Comparison of ENCODE assay signal across 8 cellular contexts in genomic region chr3:88032245-88032644, GRCh38. TPM values are rescaled to one million over a fixed set of nuclear protein-coding genes. Genes with fewer than 3 reads are reported as not detected.
DNase-seq lines count a peak whose midpoint lies in the region; ATAC-seq, FAIRE-seq and TF ChIP-seq lines count a peak whose summit lies in the region.

No MANE protein-coding gene starts in this region.

- 13 to 16% methylated on average over 2 of the region's 2 CpGs for WGBS in aorta, 2 donors

- no peaks in the 10 kb centered on the region for H4K20me1 ChIP-seq in keratinocyte (ENCODE audit: control insufficient read depth, extremely low read depth, insufficient read depth, low read length)

- no peaks in the 10 kb centered on the region for H3K79me2 ChIP-seq in keratinocyte (ENCODE audit: control insufficient read depth, insufficient read depth, low read length)

- intact Hi-C loops in aorta (cut with DNase I): no loop called here

- peak overlapping the region; percentile 66 for H3K27ac Mint-ChIP-seq in stimulated activated naive CD8-positive, alpha-beta T cell treated with anti-CD3 and anti-CD28 coated beads, Interleukin-15, Interleukin-2, amounts not matched to agents 100 ng/mL and 50 ng/mL, for 24 hours
- H3K27ac Mint-ChIP-seq in endothelial cell (ENCODE audit: unreplicated experiment): no peak overlapping the region

- H3K27me3 Mint-ChIP-seq in stimulated activated naive CD8-positive, alpha-beta T cell treated with anti-CD3 and anti-CD28 coated beads, Interleukin-15, Interleukin-2, amounts not matched to agents 100 ng/mL and 50 ng/mL, for 24 hours: no peaks in the 10 kb centered on the region
- H3K27me3 Mint-ChIP-seq in endothelial cell (ENCODE audit: unreplicated experiment): no peaks in the 10 kb centered on the region

- H3K4me3 Mint-ChIP-seq in stimulated activated naive CD8-positive, alpha-beta T cell treated with anti-CD3 and anti-CD28 coated beads, Interleukin-15, Interleukin-2, amounts not matched to agents 100 ng/mL and 50 ng/mL, for 24 hours: peak overlapping the region; percentile 88
- H3K4me3 Mint-ChIP-seq in endothelial cell (ENCODE audit: unreplicated experiment): no peak overlapping the region

- no peak for TF ChIP-seq CTCF in VCaP (conservative IDR thresholded peaks at IDR 0.05)
- TF ChIP-seq CTCF in keratinocyte (optimal IDR thresholded peaks at IDR 0.05 in 1 of 3, IDR thresholded peaks at IDR 0.05 in 1 of 3, conservative IDR thresholded peaks at IDR 0.05 in 1 of 3; ENCODE audit: extremely low read depth in 1 of 3, insufficient read depth in 2 of 3, low read length in 3 of 3): no peak
- no peak for TF ChIP-seq CTCF in endothelial cell (IDR thresholded peaks at IDR 0.05; ENCODE audit: unreplicated experiment)

- no peak for DNase-seq in stimulated activated naive CD8-positive, alpha-beta T cell treated with anti-CD3 and anti-CD28 coated beads, Interleukin-15, Interleukin-2, amounts not matched to agents 100 U/mL and 50 U/mL, for 24 hours
- DNase-seq in keratinocyte (ENCODE audit: low read depth, low spot score): no peak
- no peak for DNase-seq in aorta
- DNase-seq in NOMO-1 treated with dmso at 0.1 percent for 144 hours (lab: John Stamatoyannopoulos, UW; ENCODE audit: unreplicated experiment): no peak
- no peak for DNase-seq in endothelial cell (ENCODE audit: low spot score)

- dilution Hi-C loops in keratinocyte (cut with MboI; ENCODE audit: extremely low pct_ligation_motif_present, low sequenced_read_pairs): no loop called here

- FAIRE-seq in keratinocyte (lab: Jason Lieb, UNC): no peak

- H3K4me1 ChIP-seq in keratinocyte (ENCODE audit: control insufficient read depth, extremely low read depth, insufficient read depth, low read length) (peaks cover 5% of the 10 kb centered on the region), aorta (ENCODE audit: control insufficient read depth in 1 of 2, insufficient read depth in 2 of 2, low read length in 2 of 2) (peaks cover 1 to 2% of the 10 kb centered on the region in 2 donors)

- peak overlapping the region; percentile 90 for H2AFZ ChIP-seq in keratinocyte (ENCODE audit: control insufficient read depth, low read length)

- H3K9me1 ChIP-seq in keratinocyte (ENCODE audit: control insufficient read depth, extremely low read depth, insufficient read depth, low read length): no peaks in the 10 kb centered on the region

- H3K36me3 ChIP-seq in keratinocyte (ENCODE audit: control insufficient read depth in 2 of 2, extremely low read depth in 1 of 2, insufficient read depth in 2 of 2, low read length in 2 of 2): no peaks in the 10 kb centered on the region
- H3K36me3 ChIP-seq in aorta (ENCODE audit: control insufficient read depth in 1 of 2, insufficient read depth in 2 of 2, low read length in 1 of 2): no peaks in the 10 kb centered on the region

- H3K36me3 Mint-ChIP-seq in stimulated activated naive CD8-positive, alpha-beta T cell treated with anti-CD3 and anti-CD28 coated beads, Interleukin-15, Interleukin-2, amounts not matched to agents 100 ng/mL and 50 ng/mL, for 24 hours (ENCODE audit: low read depth): no peaks in the 10 kb centered on the region
- H3K36me3 Mint-ChIP-seq in endothelial cell (ENCODE audit: low read depth, unreplicated experiment): peaks cover 3% of the 10 kb centered on the region

- H3K9me3 Mint-ChIP-seq in stimulated activated naive CD8-positive, alpha-beta T cell treated with anti-CD3 and anti-CD28 coated beads, Interleukin-15, Interleukin-2, amounts not matched to agents 100 ng/mL and 50 ng/mL, for 24 hours: no peaks in the 10 kb centered on the region
- peaks cover 5% of the 10 kb centered on the region for H3K9me3 Mint-ChIP-seq in endothelial cell (ENCODE audit: unreplicated experiment)

- H3K9me3 ChIP-seq in keratinocyte (ENCODE audit: control insufficient read depth, low read depth, low read length) (no peaks in the 10 kb centered on the region), aorta (ENCODE audit: control insufficient read depth, low read length) (no peaks in the 10 kb centered on the region)

- ATAC-seq in stimulated activated naive CD8-positive, alpha-beta T cell treated with anti-CD3 and anti-CD28 coated beads, Interleukin-15, Interleukin-2, amounts not matched to agents 100 U/mL and 50 U/mL, for 24 hours: no peak
- ATAC-seq in aorta (ENCODE audit: low FRiP score) (no peak), GM18873 (IDR thresholded peaks at IDR 0.05; ENCODE audit: low FRiP score, unreplicated experiment) (no peak)

- H3K27ac ChIP-seq in VCaP (peak overlapping the region; percentile 43), keratinocyte (ENCODE audit: control insufficient read depth, insufficient read depth, low read length) (peak overlapping the region; percentile 46), aorta (ENCODE audit: low read depth in 1 of 2, low read length in 2 of 2) (peak overlapping the region in 1 of 2 donors; percentile 70)

- peak overlapping the region; percentile 97 for H3K4me2 ChIP-seq in keratinocyte (ENCODE audit: control insufficient read depth, extremely low read depth, insufficient read depth, low read depth, low read length)

- peaks cover 47% of the 10 kb centered on the region for H3K4me1 Mint-ChIP-seq in stimulated activated naive CD8-positive, alpha-beta T cell treated with anti-CD3 and anti-CD28 coated beads, Interleukin-15, Interleukin-2, amounts not matched to agents 100 ng/mL and 50 ng/mL, for 24 hours (ENCODE audit: low read depth)
- H3K4me1 Mint-ChIP-seq in endothelial cell (ENCODE audit: unreplicated experiment): no peaks in the 10 kb centered on the region

- peak overlapping the region; percentile 50 for H3K9ac ChIP-seq in keratinocyte (ENCODE audit: control insufficient read depth, extremely low read depth, insufficient read depth, low read length)

- H3K4me3 ChIP-seq in keratinocyte (ENCODE audit: control insufficient read depth in 2 of 3, extremely low read depth in 1 of 3, insufficient read depth in 2 of 3, low read depth in 1 of 3, low read length in 3 of 3) (peak overlapping the region; percentile 20 to 76 (median 72)), aorta (ENCODE audit: low read length in 2 of 2) (peak overlapping the region; percentile 58 to 79)

- H3K27me3 ChIP-seq in keratinocyte (ENCODE audit: control insufficient read depth, extremely low read depth, insufficient read depth, low read length) (no peaks in the 10 kb centered on the region), aorta (ENCODE audit: control insufficient read depth in 1 of 2, insufficient read depth in 2 of 2, low read length in 1 of 2) (no peaks in the 10 kb centered on the region)

RNA-seq across cellular contexts. Expression of gene CGGBP1, which starts 26.6 kb away (rescaled TPM):
- polyA plus RNA-seq in keratinocyte (25.2 to 43.3 TPM (median 43.0 TPM) in 3 replicates), aorta (10 to 100 TPM; 41.3 to 53.2 TPM)
- 12.6 TPM for polyA plus RNA-seq in keratinocyte (2011; ENCODE audit: low read depth)
- polyA plus RNA-seq in keratinocyte (2011; cell fraction: cytosol; rRNA removed): 25.1 and 45.6 TPM in 2 replicates
- polyA plus RNA-seq in keratinocyte (2011; cell fraction: nucleus; rRNA removed): 39.7 and 50.9 TPM in 2 replicates
- 21.3 and 30.2 TPM in 2 replicates for polyA plus RNA-seq in keratinocyte (2012; ENCODE audit: low replicate concordance)
- 33.6 to 51.9 TPM (median 34.6 TPM) in 3 replicates for polyA minus RNA-seq in keratinocyte
- 21.7 TPM for polyA minus RNA-seq in keratinocyte (2011; cell fraction: cytosol; rRNA and poly(A)+ RNA removed)
- 11.8 and 21.0 TPM in 2 replicates for polyA minus RNA-seq in keratinocyte (2011; cell fraction: nucleus; rRNA and poly(A)+ RNA removed)
- total RNA-seq in aorta (10 to 100 TPM; 65.8 to 73.6 TPM), endothelial cell (ENCODE audit: unreplicated experiment) (73.8 TPM)

RNA-seq across cellular contexts. Expression of gene ZNF654, which starts 26.8 kb away (rescaled TPM):
- 3.5 to 8.2 TPM (median 4.1 TPM) in 3 replicates for polyA plus RNA-seq in keratinocyte
- 5.3 TPM for polyA plus RNA-seq in keratinocyte (2011; ENCODE audit: low read depth)
- polyA plus RNA-seq in keratinocyte (2011; cell fraction: cytosol; rRNA removed): 3.5 and 7.1 TPM in 2 replicates
- 9.9 and 12.8 TPM in 2 replicates for polyA plus RNA-seq in keratinocyte (2011; cell fraction: nucleus; rRNA removed)
- 5.3 and 8.6 TPM in 2 replicates for polyA plus RNA-seq in keratinocyte (2012; ENCODE audit: low replicate concordance)
- polyA minus RNA-seq in keratinocyte: 1.3 to 10.5 TPM (median 2.9 TPM) in 3 replicates
- 3.8 TPM for polyA minus RNA-seq in keratinocyte (2011; cell fraction: cytosol; rRNA and poly(A)+ RNA removed)
- 9.0 and 18.2 TPM in 2 replicates for polyA minus RNA-seq in keratinocyte (2011; cell fraction: nucleus; rRNA and poly(A)+ RNA removed)
- total RNA-seq in aorta: 10 to 100 TPM; 18.0 to 28.3 TPM
- 1 to 10 TPM; 3.0 to 4.9 TPM for polyA plus RNA-seq in aorta
- 19.5 TPM for total RNA-seq in endothelial cell (ENCODE audit: unreplicated experiment)
